Comparison of ENCODE assay signal across 12 cellular contexts in genomic region chr21:41927727-41928409, GRCh38. TPM values are rescaled to one million over a fixed set of nuclear protein-coding genes. Genes with fewer than 3 reads are reported as not detected.
DNase-seq lines count a peak whose midpoint lies in the region; ATAC-seq, FAIRE-seq and TF ChIP-seq lines count a peak whose summit lies in the region.
"Had no signal": no experiment of that assay in that cellular context is flagged by ENCODE, and none has a peak within 500 bp of the region (broad histone marks: within the 10 kb centered on the region; RNA-seq: fewer than 3 reads in every experiment).

No MANE protein-coding gene starts in this region.

- H3K27me3 ChIP-seq in BLaER1 (no peaks in the 10 kb centered on the region), HAP-1 (ENCODE audit: low read depth) (no peaks in the 10 kb centered on the region)

- peaks cover 15% of the 10 kb centered on the region for H3K27me3 Mint-ChIP-seq in T-helper 17 cell
- H3K27me3 Mint-ChIP-seq: activated CD4-positive, alpha-beta memory T cell treated with anti-CD3 and anti-CD28 coated beads, Interleukin-2, amount 10 ng/mL, durations not matched to agents 7 days and 5 days had no signal

- H4K20me1 ChIP-seq in BLaER1: no peaks in the 10 kb centered on the region

- peaks cover 27% of the 10 kb centered on the region for H3K4me1 Mint-ChIP-seq in T-helper 17 cell

- H3K9ac ChIP-seq in BLaER1: no peak overlapping the region

- H3K36me3 ChIP-seq in BLaER1: no peaks in the 10 kb centered on the region
- H3K36me3 ChIP-seq in HAP-1 (replicated peaks): no peaks in the 10 kb centered on the region

- H3K4me3 ChIP-seq in BLaER1: no peak overlapping the region
- H3K4me3 ChIP-seq in HAP-1: no peak overlapping the region

- peaks cover 2% of the 10 kb centered on the region for H3K36me3 Mint-ChIP-seq in T-helper 17 cell (ENCODE audit: low read depth)

- H3K9me3 ChIP-seq in BLaER1 (no peaks in the 10 kb centered on the region), T-helper 17 cell (ENCODE audit: control insufficient read depth, low read length, poor library complexity, severe bottlenecking) (no peaks in the 10 kb centered on the region), HAP-1 (no peaks in the 10 kb centered on the region)

- peak overlapping the region; percentile 33 for H3K4me3 Mint-ChIP-seq in T-helper 17 cell
- H3K4me3 Mint-ChIP-seq: activated CD4-positive, alpha-beta memory T cell treated with anti-CD3 and anti-CD28 coated beads, Interleukin-2, amount 10 ng/mL, durations not matched to agents 7 days and 5 days had no signal

- peak overlapping the region; percentile 97 for H3K4me2 ChIP-seq in BLaER1

- no peak for ATAC-seq in T-helper 17 cell

- peak overlapping the region; percentile 97 for H3K27ac Mint-ChIP-seq in T-helper 17 cell

- H3K27ac ChIP-seq in BLaER1: peak overlapping the region; percentile 91

- TF ChIP-seq POLR2A in GM12892 (IDR thresholded peaks at IDR 0.05; ENCODE audit: low read depth, low read length): no peak

- DNase-seq in GM12892 (ENCODE audit: insufficient read length) (no peak), T-helper 17 cell (no peak), medulla oblongata (ENCODE audit: extremely low spot score) (peak; percentile 50), HAP-1 (ENCODE audit: low spot score in 2 of 2) (no peak), NCI-H2029 (lab: John Stamatoyannopoulos, UW) (no peak), ureter (ENCODE audit: low spot score) (no peak)
- DNase-seq in activated effector memory CD4-positive, alpha-beta T cell treated with anti-CD3 and anti-CD28 coated beads, Interleukin-2, amount 50 U/mL, for 16 hours: no peak
- DNase-seq: activated CD4-positive, alpha-beta memory T cell treated with anti-CD3 and anti-CD28 coated beads, Interleukin-2, amount 10 ng/mL, durations not matched to agents 7 days and 5 days; NCI-H510A treated with DMSO at 0.1 percent for 48 hours had no signal

- peak; percentile 80 for FAIRE-seq in GM12892 (lab: Jason Lieb, UNC)
- FAIRE-seq: colon, keratinocyte had no signal

- in situ Hi-C loops in HAP-1 (cut with MboI; ENCODE audit: low sequenced_read_pairs): no loop called here

- H3K4me1 ChIP-seq in BLaER1 (peaks cover 92% of the 10 kb centered on the region), HAP-1 (no peaks in the 10 kb centered on the region)

RNA-seq across cellular contexts. Expression of gene C2CD2, which starts 25.9 kb away (rescaled TPM):
- polyA plus RNA-seq in GM12892 (2012; ENCODE audit: missing spikeins): 12.8 TPM
- total RNA-seq in T-helper 17 cell (1 to 10 TPM; 3.7 to 6.0 TPM), ureter (66.4 TPM)

RNA-seq across cellular contexts. Expression of gene PRDM15, which starts 48.7 kb away (rescaled TPM):
- 5.4 TPM for polyA plus RNA-seq in GM12892 (2012; ENCODE audit: missing spikeins)
- total RNA-seq in T-helper 17 cell (10 to 100 TPM; 11.0 to 13.4 TPM), ureter (14.1 TPM)
